ENCODE assay signal across 1 cellular context in genomic region chr12:94813314-94813713, GRCh38.
A peak's percentile ranks its signal among the peaks of the same experiment; 100 is the strongest.
TF ChIP-seq lines count a peak whose summit lies in the region.

No MANE protein-coding gene starts in this region.

TF ChIP-seq in GM12878, 131 proteins besides CTCF, POLR2A, EP300 and RAD21 (continued from another document and continues in another):
- TF ChIP-seq ZBTB11 (CRISPR knock-in tag; IDR thresholded peaks at IDR 0.05): no peak
- no peak for TF ChIP-seq USF1 (IDR thresholded peaks at IDR 0.05; ENCODE audit: borderline replicate concordance, extremely low read length, insufficient read depth, low read depth, low read length)
- TF ChIP-seq NBN (IDR thresholded peaks at IDR 0.05): peak; percentile 72
- TF ChIP-seq NRF1 (conservative IDR thresholded peaks at IDR 0.05; ENCODE audit: low read depth, low read length): no peak
- no peak for TF ChIP-seq SUZ12 (IDR thresholded peaks at IDR 0.05; ENCODE audit: unreplicated experiment)
- no peak for TF ChIP-seq IRF4 (IDR thresholded peaks at IDR 0.05; ENCODE audit: low read depth, low read length)
- TF ChIP-seq MLLT1 (IDR thresholded peaks at IDR 0.05): peak; percentile 51; the same call in 1 of the 2 replicates
- no peak for TF ChIP-seq USF2 (IDR thresholded peaks at IDR 0.05; ENCODE audit: borderline replicate concordance, low read depth, low read length)
- TF ChIP-seq POLR2AphosphoS5 (IDR thresholded peaks at IDR 0.05; ENCODE audit: low read length): no peak
- TF ChIP-seq ZNF384 (IDR thresholded peaks at IDR 0.05; ENCODE audit: borderline replicate concordance, low read depth, low read length): 0 out of 2 replicates have a peak, but pooled peaks have one; percentile 20
- no peak for TF ChIP-seq E4F1 (IDR thresholded peaks at IDR 0.05; ENCODE audit: borderline replicate concordance, partially characterized antibody)
- TF ChIP-seq RB1 (IDR thresholded peaks at IDR 0.05; ENCODE audit: borderline replicate concordance): no peak
- TF ChIP-seq ZNF207 (IDR thresholded peaks at IDR 0.05; ENCODE audit: borderline replicate concordance): peak; percentile 36; the same call in 1 of the 2 replicates
- no peak for TF ChIP-seq FOS (IDR thresholded peaks at IDR 0.05; ENCODE audit: borderline replicate concordance, extremely low read depth, insufficient read length)
- no peak for TF ChIP-seq FOXM1 (IDR thresholded peaks at IDR 0.05; ENCODE audit: low read depth, low read length)
- TF ChIP-seq BCLAF1 (IDR thresholded peaks at IDR 0.05): no peak
- no peak for TF ChIP-seq TARDBP (IDR thresholded peaks at IDR 0.05; ENCODE audit: borderline replicate concordance)
- TF ChIP-seq SIN3A (IDR thresholded peaks at IDR 0.05; ENCODE audit: low read depth, low read length): no peak
- no peak for TF ChIP-seq MYB (IDR thresholded peaks at IDR 0.05; ENCODE audit: borderline replicate concordance, low read depth, low read length)
- no peak for TF ChIP-seq SMC3 (IDR thresholded peaks at IDR 0.05; ENCODE audit: borderline replicate concordance, low read length)
- no peak for TF ChIP-seq TAF1 (IDR thresholded peaks at IDR 0.05; ENCODE audit: borderline replicate concordance, low read depth, low read length)
- TF ChIP-seq RAD51 (IDR thresholded peaks at IDR 0.05): peak; percentile 33; the same call in 1 of the 2 replicates
- peak; percentile 100 for TF ChIP-seq CBX5 (IDR thresholded peaks at IDR 0.05; ENCODE audit: low read depth)
- TF ChIP-seq MYC (IDR thresholded peaks at IDR 0.05; ENCODE audit: insufficient read depth, insufficient read length, insufficient replicate concordance, low read length, severe bottlenecking): no peak
- TF ChIP-seq TCF12 (IDR thresholded peaks at IDR 0.05; ENCODE audit: low read depth, low read length): no peak
- TF ChIP-seq ZBTB4 (CRISPR knock-in tag; IDR thresholded peaks at IDR 0.05): no peak
- peak; percentile 95 for TF ChIP-seq KLF5 (IDR thresholded peaks at IDR 0.05; ENCODE audit: partially characterized antibody)
- peak; percentile 91 for TF ChIP-seq ZNF217 (IDR thresholded peaks at IDR 0.05)
- no peak for TF ChIP-seq WRNIP1 (IDR thresholded peaks at IDR 0.05; ENCODE audit: borderline replicate concordance, low read depth, low read length)
- TF ChIP-seq HDAC6 (IDR thresholded peaks at IDR 0.05; ENCODE audit: unreplicated experiment): no peak
- no peak for TF ChIP-seq ZNF274 (IDR thresholded peaks at IDR 0.05; ENCODE audit: insufficient read depth, insufficient read length)
- TF ChIP-seq SUPT20H (IDR thresholded peaks at IDR 0.05; ENCODE audit: borderline replicate concordance, control insufficient read depth, low read depth, low read length): no peak
- no peak for TF ChIP-seq SRF (IDR thresholded peaks at IDR 0.05; ENCODE audit: low read depth in 2 of 2, low read length in 2 of 2)
- no peak for TF ChIP-seq CBX3 (IDR thresholded peaks at IDR 0.05; ENCODE audit: borderline replicate concordance, low read depth)
- no peak for TF ChIP-seq EGR1 (IDR thresholded peaks at IDR 0.05; ENCODE audit: borderline replicate concordance in 1 of 2, low read depth in 2 of 2, low read length in 2 of 2)
- no peak for TF ChIP-seq SREBF2 (IDR thresholded peaks at IDR 0.05; ENCODE audit: low read length)
- no peak for TF ChIP-seq ESRRA (IDR thresholded peaks at IDR 0.05; ENCODE audit: low read length)
- no peak for TF ChIP-seq SPI1 (IDR thresholded peaks at IDR 0.05; ENCODE audit: borderline replicate concordance, insufficient read depth, low read depth, low read length)
- TF ChIP-seq PBX3 (IDR thresholded peaks at IDR 0.05; ENCODE audit: insufficient replicate concordance, low read depth, low read length): no peak
- no peak for TF ChIP-seq HSF1 (IDR thresholded peaks at IDR 0.05; ENCODE audit: low read depth, low read length)
- no peak for TF ChIP-seq JUNB (IDR thresholded peaks at IDR 0.05)
- TF ChIP-seq SIX5 (IDR thresholded peaks at IDR 0.05; ENCODE audit: low read depth, low read length, severe bottlenecking): no peak
- no peak for TF ChIP-seq YY1 (IDR thresholded peaks at IDR 0.05; ENCODE audit: low read depth, low read length)
